Comparison of ENCODE assay signal across 10 cellular contexts in the genomic region with DNA sequence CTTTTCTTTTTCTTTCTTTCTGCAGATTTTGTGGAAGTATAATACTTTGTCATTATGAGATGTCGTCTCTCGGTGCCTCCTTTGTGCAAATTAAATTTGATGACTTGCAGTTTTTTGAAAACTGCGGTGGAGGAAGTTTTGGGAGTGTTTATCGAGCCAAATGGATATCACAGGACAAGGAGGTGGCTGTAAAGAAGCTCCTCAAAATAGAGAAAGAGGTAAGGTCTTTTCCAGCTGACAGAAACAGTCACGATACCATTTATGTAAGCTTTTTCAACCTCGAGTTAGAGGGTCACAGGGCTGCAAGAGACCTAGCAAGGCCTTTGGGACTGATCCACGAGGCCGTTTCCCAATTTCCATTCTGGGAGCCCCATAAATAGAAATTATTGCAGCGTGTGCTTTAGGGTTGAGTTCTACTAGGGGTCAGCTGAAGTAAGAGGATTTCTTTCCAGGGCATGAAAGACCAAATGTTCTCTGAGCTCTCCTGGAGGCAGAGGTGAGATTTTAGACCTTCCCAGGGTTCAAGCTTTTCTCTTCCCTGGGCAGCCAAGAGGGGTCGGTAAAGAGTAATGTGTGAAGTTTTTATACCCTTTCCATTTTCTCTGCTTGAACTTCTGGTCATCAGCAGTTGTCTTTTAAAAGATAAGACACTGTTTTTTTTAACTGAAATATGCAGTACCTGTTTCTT. TPM values are rescaled to one million over a fixed set of nuclear protein-coding genes. Genes with fewer than 3 reads are reported as not detected.
DNase-seq lines count a peak whose midpoint lies in the region; ATAC-seq, FAIRE-seq and TF ChIP-seq lines count a peak whose summit lies in the region.
"Had no signal": no experiment of that assay in that cellular context is flagged by ENCODE, and none has a peak within 500 bp of the region (broad histone marks: within the 10 kb centered on the region; RNA-seq: fewer than 3 reads in every experiment).

No MANE protein-coding gene starts in this region.

- WGBS in hepatocyte (ENCODE audit: low lambda C conversion rate, missing lambda C conversion rate): 85% methylated on average over 10 of the region's 10 CpGs

- peak; percentile 9 for FAIRE-seq in GM12892 (lab: Jason Lieb, UNC)
- FAIRE-seq: colon had no signal

- H2AFZ ChIP-seq in hepatocyte: no peak overlapping the region

- TF ChIP-seq POLR2A in GM12892 (IDR thresholded peaks at IDR 0.05; ENCODE audit: low read depth, low read length) (no peak), Peyer's patch (IDR thresholded peaks at IDR 0.05) (no peak)

- H3K4me2 ChIP-seq in hepatocyte: peak overlapping the region; percentile 44

- no peaks in the 10 kb centered on the region for H3K9me2 ChIP-seq in hepatocyte (replicated peaks; ENCODE audit: insufficient read depth)

- H3K27ac ChIP-seq in hepatocyte (peak overlapping the region; percentile 10), skeletal muscle tissue (ENCODE audit: low read depth, low read length) (peak overlapping the region; percentile 98), Peyer's patch (peak overlapping the region in 1 of 4 donors; percentile 57)

- peak overlapping the region; percentile 65 to 89 (median 79) for H3K9ac ChIP-seq in skeletal muscle tissue (ENCODE audit: low read depth in 1 of 3, low read length in 3 of 3)

- H3K9me3 ChIP-seq in hepatocyte (ENCODE audit: low read depth) (peaks cover 4% of the 10 kb centered on the region), skeletal muscle tissue (ENCODE audit: control insufficient read depth in 3 of 3, low read length in 3 of 3) (no peaks in the 10 kb centered on the region), Peyer's patch (no peaks in the 10 kb centered on the region)

- peaks cover 61% of the 10 kb centered on the region for H3K79me2 ChIP-seq in hepatocyte

- H3K36me3 ChIP-seq in hepatocyte (replicated peaks; ENCODE audit: insufficient read depth, low read depth) (no peaks in the 10 kb centered on the region), skeletal muscle tissue (ENCODE audit: control insufficient read depth in 3 of 3, insufficient read depth in 3 of 3, low read length in 3 of 3) (no peaks in the 10 kb centered on the region), Peyer's patch (no peaks in the 10 kb centered on the region)

- TF ChIP-seq CTCF in astrocyte of the spinal cord (IDR thresholded peaks at IDR 0.05; ENCODE audit: low read depth, low read length) (peak; percentile 35), hepatocyte (IDR thresholded peaks at IDR 0.05; ENCODE audit: poor library complexity) (no peak), Peyer's patch (IDR thresholded peaks at IDR 0.05) (peak in 1 of 6 experiments; percentile 9)

- H3K27me3 ChIP-seq in hepatocyte (no peaks in the 10 kb centered on the region), skeletal muscle tissue (ENCODE audit: control insufficient read depth in 3 of 3, insufficient read depth in 3 of 3, low read length in 3 of 3) (no peaks in the 10 kb centered on the region), Peyer's patch (no peaks in the 10 kb centered on the region)

- no peak overlapping the region for H3K4me3 ChIP-seq in astrocyte of the spinal cord (ENCODE audit: low read depth, low read length)
- no peak overlapping the region for H3K4me3 ChIP-seq in hepatocyte
- peak overlapping the region; percentile 57 to 65 (median 60) for H3K4me3 ChIP-seq in skeletal muscle tissue (ENCODE audit: low read length in 3 of 3)
- H3K4me3 ChIP-seq in Peyer's patch: no peak overlapping the region

- DNase-seq in GM12892 (ENCODE audit: insufficient read length) (no peak), astrocyte of the spinal cord (ENCODE audit: low read depth, low spot score) (no peak), hepatocyte (ENCODE audit: low spot score) (no peak), Peyer's patch (no peak), cerebellum (ENCODE audit: low spot score) (no peak)
- DNase-seq in activated CD8-positive, alpha-beta memory T cell treated with anti-CD3 and anti-CD28 coated beads, Interleukin-2, amount 50 U/mL, for 4 hours: no peak
- DNase-seq: activated CD8-positive, alpha-beta memory T cell treated with anti-CD3 and anti-CD28 coated beads for 24 hours had no signal

- H4K20me1 ChIP-seq in hepatocyte (ENCODE audit: insufficient read depth, poor library complexity, severe bottlenecking): no peaks in the 10 kb centered on the region

- H3K4me1 ChIP-seq in hepatocyte (ENCODE audit: insufficient read depth) (peaks cover 10% of the 10 kb centered on the region), skeletal muscle tissue (ENCODE audit: control insufficient read depth in 3 of 3, insufficient read depth in 3 of 3, low read length in 3 of 3) (peaks cover 21 to 32% (median 26%) of the 10 kb centered on the region in 3 donors), Peyer's patch (no peaks in the 10 kb centered on the region)

- in situ Hi-C loops in astrocyte of the spinal cord (cut with HindIII; ENCODE audit: low sequenced_read_pairs): no loop called here

- no peak for ATAC-seq in GM18520 (IDR thresholded peaks at IDR 0.05; ENCODE audit: unreplicated experiment)

RNA-seq across cellular contexts. Expression of gene MAP3K20, which starts 15.5 kb away (rescaled TPM):
- polyA plus RNA-seq in GM12892 (2012; ENCODE audit: missing spikeins): 11.1 TPM
- total RNA-seq in hepatocyte (23.3 and 24.0 TPM in 2 replicates), skeletal muscle tissue (52.7 TPM), Peyer's patch (10 to 100 TPM in 3 of 4 donors, 1 to 10 TPM in 1; 6.8 to 32.2 (median 15.3) TPM), cerebellum (11.2 TPM)
- 14.1 and 16.5 TPM in 2 replicates for polyA plus RNA-seq in hepatocyte

Comparison
In these comparisons a context has a peak if more than half of its experiments do, and no peak if none do; other contexts are left out.
1. H3K4me3 ChIP-seq: peak in skeletal muscle tissue (3 of 3); none in astrocyte of the spinal cord (single experiment), hepatocyte (single experiment) and Peyer's patch (0 of 4).